In genomic region chr5:34721359-34721758, GRCh38 we compare ENCODE assay signal across 17 cellular contexts.
"Had no signal": no experiment of that assay in that cellular context is flagged by ENCODE, and none has a peak within 500 bp of the region (broad histone marks: within the 10 kb centered on the region; RNA-seq: fewer than 3 reads in every experiment).

No MANE protein-coding gene starts in this region.

- H3K36me3 ChIP-seq: heart left ventricle, pancreas had no signal

- H3K27me3 ChIP-seq: heart left ventricle, pancreas had no signal

- H3K4me1 ChIP-seq: pancreas had no signal

- DNase-seq: activated CD4-positive, alpha-beta T cell treated with anti-CD3 and anti-CD28 coated beads for 4 hours; activated CD8-positive, alpha-beta T cell treated with anti-CD3 and anti-CD28 coated beads for 36 hours; activated effector memory CD4-positive, alpha-beta T cell treated with Interleukin-2 at 50 U/mL for 16 hours; activated T-cell treated with anti-CD3 and anti-CD28 coated beads, Interleukin-2, amount 50 U/mL, for 4 hours; amniotic stem cell; dermis blood vessel endothelial cell; heart left ventricle; immature natural killer cell; naive B cell; pancreas; T-helper 2 cell had no signal

- H3K4me3 Mint-ChIP-seq: activated CD8-positive, alpha-beta T cell treated with anti-CD3 and anti-CD28 coated beads for 36 hours; activated naive CD4-positive, alpha-beta T cell treated with anti-CD3 and anti-CD28 coated beads, Interleukin-2, amount 50 U/mL, for 24 hours; activated T-cell treated with anti-CD3 and anti-CD28 coated beads, Interleukin-2, amount 50 U/mL, for 4 hours; central memory CD8-positive, alpha-beta T cell; immature natural killer cell; naive B cell; stimulated activated effector memory CD8-positive, alpha-beta T cell treated with anti-CD3 and anti-CD28 coated beads, Interleukin-12 subunit alpha, Interleukin-12 subunit beta, amount 100 ng/mL, for 72 hours; WTC11 had no signal

- H3K36me3 Mint-ChIP-seq: activated naive CD4-positive, alpha-beta T cell treated with anti-CD3 and anti-CD28 coated beads, Interleukin-2, amount 50 U/mL, for 24 hours; immature natural killer cell; stimulated activated effector memory CD8-positive, alpha-beta T cell treated with anti-CD3 and anti-CD28 coated beads, Interleukin-12 subunit alpha, Interleukin-12 subunit beta, amount 100 ng/mL, for 72 hours had no signal

- H3K27ac Mint-ChIP-seq: activated CD8-positive, alpha-beta T cell treated with anti-CD3 and anti-CD28 coated beads for 36 hours; activated naive CD4-positive, alpha-beta T cell treated with anti-CD3 and anti-CD28 coated beads, Interleukin-2, amount 50 U/mL, for 24 hours; immature natural killer cell; stimulated activated effector memory CD8-positive, alpha-beta T cell treated with anti-CD3 and anti-CD28 coated beads, Interleukin-12 subunit alpha, Interleukin-12 subunit beta, amount 100 ng/mL, for 72 hours had no signal

- H3K4me1 Mint-ChIP-seq: activated naive CD4-positive, alpha-beta T cell treated with anti-CD3 and anti-CD28 coated beads, Interleukin-2, amount 50 U/mL, for 24 hours; central memory CD8-positive, alpha-beta T cell; naive B cell; stimulated activated effector memory CD8-positive, alpha-beta T cell treated with anti-CD3 and anti-CD28 coated beads, Interleukin-12 subunit alpha, Interleukin-12 subunit beta, amount 100 ng/mL, for 72 hours had no signal

- H3K9me3 Mint-ChIP-seq: activated CD8-positive, alpha-beta T cell treated with anti-CD3 and anti-CD28 coated beads for 36 hours; activated naive CD4-positive, alpha-beta T cell treated with anti-CD3 and anti-CD28 coated beads, Interleukin-2, amount 50 U/mL, for 24 hours; activated T-cell treated with anti-CD3 and anti-CD28 coated beads, Interleukin-2, amount 50 U/mL, for 4 hours; central memory CD8-positive, alpha-beta T cell; immature natural killer cell; stimulated activated effector memory CD8-positive, alpha-beta T cell treated with anti-CD3 and anti-CD28 coated beads, Interleukin-12 subunit alpha, Interleukin-12 subunit beta, amount 100 ng/mL, for 72 hours had no signal

- H3K27me3 Mint-ChIP-seq: naive B cell had no signal

- H3K9me3 ChIP-seq: heart left ventricle, pancreas had no signal

- ATAC-seq: activated CD8-positive, alpha-beta T cell treated with anti-CD3 and anti-CD28 coated beads for 36 hours; activated T-cell treated with anti-CD3 and anti-CD28 coated beads, Interleukin-2, amount 50 U/mL, for 4 hours; heart left ventricle; stimulated activated effector memory CD8-positive, alpha-beta T cell treated with anti-CD3 and anti-CD28 coated beads, Interleukin-12 subunit alpha, Interleukin-12 subunit beta, amount 100 ng/mL, for 72 hours; WTC11 had no signal

- H3K4me3 ChIP-seq: heart left ventricle, lung, pancreas had no signal

- H3K27ac ChIP-seq: epithelial cell of prostate, heart left ventricle, pancreas had no signal
